1 cellular context compared by ENCODE assay signal in genomic region chr4:65592089-65592488, GRCh38.
TF ChIP-seq lines count a peak whose summit lies in the region.

No MANE protein-coding gene starts in this region.

TF ChIP-seq in GM23338, 12 proteins besides CTCF, POLR2A, EP300 and RAD21 (continued from another document):
- no peak for TF ChIP-seq ZNF462 (CRISPR knock-in tag; IDR thresholded peaks at IDR 0.05)
- TF ChIP-seq EZH2phosphoT487 (IDR thresholded peaks at IDR 0.05; ENCODE audit: unreplicated experiment) = no peak
- TF ChIP-seq ZNF114 (CRISPR knock-in tag; IDR thresholded peaks at IDR 0.05) = no peak
- TF ChIP-seq ETS1 (IDR thresholded peaks at IDR 0.05) = no peak
- TF ChIP-seq STAT1 (IDR thresholded peaks at IDR 0.05; ENCODE audit: unreplicated experiment) = no peak
- no peak for TF ChIP-seq JUNB (IDR thresholded peaks at IDR 0.05; ENCODE audit: unreplicated experiment)
- no peak for TF ChIP-seq POLR2AphosphoS5 (IDR thresholded peaks at IDR 0.05; ENCODE audit: low read depth)
- no peak for TF ChIP-seq CREB1 (CRISPR knock-in tag; IDR thresholded peaks at IDR 0.05; ENCODE audit: low read depth)
- TF ChIP-seq REST (IDR thresholded peaks at IDR 0.05; ENCODE audit: unreplicated experiment) = no peak
- no peak for TF ChIP-seq NANOG (IDR thresholded peaks at IDR 0.05; ENCODE audit: borderline replicate concordance)
- TF ChIP-seq ZNF331 (CRISPR knock-in tag; IDR thresholded peaks at IDR 0.05; ENCODE audit: low read depth) = no peak
